Comparison of ENCODE assay signal across 4 cellular contexts in the genomic region with DNA sequence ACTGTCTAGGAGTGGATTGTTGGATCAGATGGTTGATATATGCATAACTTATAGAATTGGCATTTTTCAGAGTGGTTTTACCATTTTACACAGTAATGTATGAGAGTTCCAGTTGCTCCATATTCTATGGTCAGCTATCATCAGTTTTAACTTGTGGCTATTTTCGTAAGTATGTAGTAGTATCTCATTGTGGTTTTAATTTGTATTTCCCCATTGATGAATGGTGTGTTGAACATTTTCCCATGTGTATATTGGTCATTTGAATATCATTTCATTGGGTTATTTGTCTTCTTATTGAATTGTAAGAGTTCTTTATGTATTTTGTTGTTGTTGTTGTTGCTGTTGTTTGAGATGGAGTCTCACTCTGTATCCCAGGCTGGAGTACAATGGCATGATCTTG.
"Had no signal": no experiment of that assay in that cellular context is flagged by ENCODE, and none has a peak within 500 bp of the region (broad histone marks: within the 10 kb centered on the region; RNA-seq: fewer than 3 reads in every experiment).

No MANE protein-coding gene starts in this region.

- H3K4me1 ChIP-seq: HAP-1 had no signal

- H3K36me3 ChIP-seq: HAP-1 had no signal

- H3K4me3 ChIP-seq: GM23248, GM23338, HAP-1 had no signal

- H3K27ac ChIP-seq: GM23248 had no signal

- ATAC-seq: GM23338, HCT116 had no signal

- H3K9me3 ChIP-seq: HAP-1 had no signal
